ENCODE assay signal across 8 cellular contexts in the genomic region with DNA sequence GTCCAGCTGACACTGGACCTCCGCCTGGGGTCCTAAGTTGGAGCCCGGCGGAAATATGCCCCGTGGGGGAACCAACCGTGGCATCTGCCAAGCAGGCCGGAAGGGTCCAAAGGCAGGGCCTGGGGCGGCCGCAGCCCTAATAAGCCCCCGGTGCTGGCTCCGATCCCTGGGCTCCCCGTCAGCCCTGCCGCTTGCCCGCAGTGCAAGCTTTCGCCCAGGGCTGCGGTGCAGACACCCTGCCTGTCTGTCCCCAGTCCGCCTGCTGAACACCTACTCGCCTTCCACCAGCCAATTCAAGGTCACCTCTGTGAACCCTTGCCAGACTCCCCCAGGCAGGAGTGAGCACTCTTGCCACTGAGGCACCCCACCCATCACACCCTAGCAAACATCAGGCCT. TPM values are rescaled to one million over a fixed set of nuclear protein-coding genes. Genes with fewer than 3 reads are reported as not detected.
DNase-seq lines count a peak whose midpoint lies in the region; ATAC-seq and TF ChIP-seq lines count a peak whose summit lies in the region.

No MANE protein-coding gene starts in this region.

- intact Hi-C loops in Right ventricle myocardium inferior (cut with DNase I), result loop anchor here (2.0 to 10.0 kb wide), 2 partner anchors 31 to 95 kb away; a partner anchor contains a TSS
- intact Hi-C loops in aorta (cut with DNase I), result loop anchor here (5.0 to 10.0 kb wide), 3 partner anchors 92 to 472 kb away; no protein-coding TSS in a partner anchor

- TF ChIP-seq CTCF in cardiac muscle cell (IDR thresholded peaks at IDR 0.05; ENCODE audit: low read depth, low read length), result no peak

- ATAC-seq in Right ventricle myocardium inferior (no peak), aorta (ENCODE audit: low FRiP score) (peak; percentile 12), HG03097 (IDR thresholded peaks at IDR 0.05; ENCODE audit: low FRiP score, unreplicated experiment) (no peak), GM19328 (IDR thresholded peaks at IDR 0.05; ENCODE audit: unreplicated experiment) (no peak), GM18511 (IDR thresholded peaks at IDR 0.05; ENCODE audit: unreplicated experiment) (no peak)

- peak overlapping the region; percentile 68 to 80 for H3K9ac ChIP-seq in mucosa of rectum (ENCODE audit: low read depth in 1 of 2, low read length in 2 of 2)

- 89 to 90% methylated on average over 17 of the region's 17 CpGs for WGBS in ectodermal cell, 2 experiments
- WGBS in aorta, 2 donors, result 24 to 26% methylated on average over 14 to 17 of the region's 17 CpGs

- H3K27me3 ChIP-seq in cardiac muscle cell (no peaks in the 10 kb centered on the region), ectodermal cell (ENCODE audit: control insufficient read depth, insufficient read depth, low read length, poor library complexity, severe bottlenecking) (no peaks in the 10 kb centered on the region), mucosa of rectum (ENCODE audit: control insufficient read depth in 2 of 2, insufficient read depth in 2 of 2, low read length in 2 of 2) (no peaks in the 10 kb centered on the region), aorta (ENCODE audit: control insufficient read depth in 1 of 2, insufficient read depth in 2 of 2, low read length in 1 of 2) (no peaks in the 10 kb centered on the region)

- H3K27ac ChIP-seq in cardiac muscle cell (no peak overlapping the region), ectodermal cell (ENCODE audit: insufficient read depth, low read depth, low read length, poor library complexity, severe bottlenecking) (no peak overlapping the region), mucosa of rectum (ENCODE audit: low read depth in 2 of 2, low read length in 2 of 2) (peak overlapping the region; percentile 82 to 84), aorta (ENCODE audit: low read depth in 1 of 2, low read length in 2 of 2) (no peak overlapping the region)

- no peaks in the 10 kb centered on the region for H3K9me3 ChIP-seq in cardiac muscle cell (ENCODE audit: low read depth)
- no peaks in the 10 kb centered on the region for H3K9me3 ChIP-seq in ectodermal cell (ENCODE audit: control insufficient read depth, low read length)
- no peaks in the 10 kb centered on the region for H3K9me3 ChIP-seq in mucosa of rectum (ENCODE audit: control insufficient read depth in 2 of 2, low read length in 2 of 2)
- no peaks in the 10 kb centered on the region for H3K9me3 ChIP-seq in aorta (ENCODE audit: control insufficient read depth, low read length)

- DNase-seq in cardiac muscle cell (ENCODE audit: low read depth in 1 of 2, low spot score in 1 of 2) (no peak), Right ventricle myocardium inferior (ENCODE audit: missing footprints) (no peak), aorta (no peak)

- H3K36me3 ChIP-seq in cardiac muscle cell (peaks cover 5% of the 10 kb centered on the region), ectodermal cell (ENCODE audit: control insufficient read depth, insufficient read depth, low read length) (no peaks in the 10 kb centered on the region), mucosa of rectum (ENCODE audit: control insufficient read depth in 2 of 2, insufficient read depth in 2 of 2, low read length in 2 of 2) (peaks cover 6 to 9% of the 10 kb centered on the region in 2 donors), aorta (ENCODE audit: control insufficient read depth in 1 of 2, insufficient read depth in 2 of 2, low read length in 1 of 2) (peaks cover 0 to 2% of the 10 kb centered on the region in 2 donors)

- H3K4me3 ChIP-seq in cardiac muscle cell (peak overlapping the region; percentile 60), ectodermal cell (ENCODE audit: insufficient read depth, low read depth, low read length) (peak overlapping the region; percentile 58), mucosa of rectum (ENCODE audit: low read length in 2 of 2) (peak overlapping the region; percentile 77 to 86), aorta (ENCODE audit: low read length in 2 of 2) (peak overlapping the region; percentile 62 to 84)

- no peaks in the 10 kb centered on the region for H3K4me1 ChIP-seq in cardiac muscle cell (ENCODE audit: low read depth)
- no peaks in the 10 kb centered on the region for H3K4me1 ChIP-seq in ectodermal cell (ENCODE audit: control insufficient read depth, insufficient read depth, low read length)
- peaks cover 0 to 7% of the 10 kb centered on the region in 2 donors for H3K4me1 ChIP-seq in mucosa of rectum (ENCODE audit: control insufficient read depth in 2 of 2, insufficient read depth in 2 of 2, low read length in 2 of 2)
- H3K4me1 ChIP-seq in aorta (ENCODE audit: control insufficient read depth in 1 of 2, insufficient read depth in 2 of 2, low read length in 2 of 2), result no peaks in the 10 kb centered on the region

RNA-seq across cellular contexts. Expression of a gene that starts 0.5 kb away (rescaled TPM):
- total RNA-seq in cardiac muscle cell (64.6 and 65.6 TPM in 2 replicates), Right ventricle myocardium inferior (44.9 TPM), aorta (10 to 100 TPM; 18.2 to 43.1 TPM)
- polyA plus RNA-seq in cardiac muscle cell (98.0 and 98.3 TPM in 2 replicates), aorta (100 to 1,000 TPM in 1 of 2 donors, 10 to 100 TPM in 1; 35.9 to 138 TPM)
- 71.6 TPM for polyA plus RNA-seq in ectodermal cell (2013, experiment 1 of 4)
- polyA plus RNA-seq in ectodermal cell (2013, experiment 2 of 4), result 81.1 TPM
- polyA plus RNA-seq in ectodermal cell (2013, experiment 3 of 4), result 53.5 TPM
- 66.1 TPM for polyA plus RNA-seq in ectodermal cell (2013, experiment 4 of 4)

RNA-seq across cellular contexts. Expression of a gene that starts 31.2 kb away (rescaled TPM):
- total RNA-seq in cardiac muscle cell, result 6.9 and 7.1 TPM in 2 replicates
- 8.2 and 10.4 TPM in 2 replicates for polyA plus RNA-seq in cardiac muscle cell
- total RNA-seq in Right ventricle myocardium inferior, result 5.4 TPM
- polyA plus RNA-seq in ectodermal cell (2013, experiment 1 of 4), result 8.5 TPM
- 10.0 TPM for polyA plus RNA-seq in ectodermal cell (2013, experiment 2 of 4)
- 7.7 TPM for polyA plus RNA-seq in ectodermal cell (2013, experiment 3 of 4)
- polyA plus RNA-seq in ectodermal cell (2013, experiment 4 of 4), result 9.8 TPM
- total RNA-seq in aorta, result 1 to 10 TPM; 5.6 to 6.0 TPM
- 1 to 10 TPM; 5.0 to 5.1 TPM for polyA plus RNA-seq in aorta

Comparison
In these comparisons a context has a peak if more than half of its experiments do, and no peak if none do; other contexts are left out.
1. H3K27ac ChIP-seq: peak in mucosa of rectum (2 of 2); none in cardiac muscle cell (single experiment), ectodermal cell (single experiment) and aorta (0 of 2).
2. Peak in every context shown above with its lines, with median percentiles within 50 percentile points of each other: H3K4me3 ChIP-seq.